In genomic region chr1:68485431-68486022, GRCh38 we compare ENCODE assay signal across 18 cellular contexts. TPM values are rescaled to one million over a fixed set of nuclear protein-coding genes. Genes with fewer than 3 reads are reported as not detected.
"Had no signal": no experiment of that assay in that cellular context is flagged by ENCODE, and none has a peak within 500 bp of the region (broad histone marks: within the 10 kb centered on the region; RNA-seq: fewer than 3 reads in every experiment).

No MANE protein-coding gene starts in this region.

- H3K27me3 ChIP-seq: adrenal gland, sigmoid colon had no signal

- H3K27me3 Mint-ChIP-seq: natural killer cell treated with Interleukin-12 subunit alpha and Interleukin-12 subunit beta and Interleukin-15 and Interleukin-18, amount 100 ng/mL, for 72 hours; stimulated activated naive CD8-positive, alpha-beta T cell treated with anti-CD3 and anti-CD28 coated beads, Interleukin-15, Interleukin-2, amounts not matched to agents 100 ng/mL and 50 ng/mL, for 24 hours; T-helper 17 cell had no signal

- H3K4me3 ChIP-seq: adrenal gland, sigmoid colon had no signal

- H3K27ac ChIP-seq: adrenal gland, sigmoid colon had no signal

- H3K4me3 Mint-ChIP-seq: immature natural killer cell; natural killer cell treated with Interleukin-12 subunit alpha and Interleukin-12 subunit beta and Interleukin-15 and Interleukin-18, amount 100 ng/mL, for 72 hours; stimulated activated naive CD8-positive, alpha-beta T cell treated with anti-CD3 and anti-CD28 coated beads, Interleukin-15, Interleukin-2, amounts not matched to agents 100 ng/mL and 50 ng/mL, for 24 hours; T-helper 17 cell had no signal

- H3K4me1 ChIP-seq: adrenal gland, sigmoid colon had no signal

- H3K9me3 ChIP-seq: adrenal gland had no signal

- FAIRE-seq: TTC549 had no signal

- H3K4me1 Mint-ChIP-seq: T-helper 17 cell had no signal

- H3K36me3 ChIP-seq: adrenal gland, sigmoid colon had no signal

- DNase-seq: activated CD4-positive, alpha-beta T cell treated with anti-CD3 and anti-CD28 coated beads, Interleukin-2, amount 50 U/mL, for 1 hour; activated naive CD4-positive, alpha-beta T cell treated with anti-CD3 and anti-CD28 coated beads, Interleukin-2, amount 50 U/mL, for 16 hours; activated T-cell treated with anti-CD3 and anti-CD28 coated beads, Interleukin-2, amount 50 U/mL, for 1 hour; adrenal gland; caudate nucleus; effector memory CD4-positive, alpha-beta T cell; immature natural killer cell; sigmoid colon; stimulated activated CD4-positive, alpha-beta T cell treated with anti-CD3 and anti-CD28 coated beads, Interleukin-4, amount 100 ng/mL, for 1 hour; T-helper 17 cell had no signal

- ATAC-seq: natural killer cell treated with Interleukin-12 subunit alpha and Interleukin-12 subunit beta and Interleukin-15 and Interleukin-18, amount 100 ng/mL, for 72 hours; T-helper 17 cell had no signal

- H3K9me3 Mint-ChIP-seq: natural killer cell treated with Interleukin-12 subunit alpha and Interleukin-12 subunit beta and Interleukin-15 and Interleukin-18, amount 100 ng/mL, for 72 hours; stimulated activated naive CD8-positive, alpha-beta T cell treated with anti-CD3 and anti-CD28 coated beads, Interleukin-15, Interleukin-2, amounts not matched to agents 100 ng/mL and 50 ng/mL, for 24 hours had no signal

- H3K27ac Mint-ChIP-seq: immature natural killer cell; natural killer cell treated with Interleukin-12 subunit alpha and Interleukin-12 subunit beta and Interleukin-15 and Interleukin-18, amount 100 ng/mL, for 72 hours; stimulated activated naive CD8-positive, alpha-beta T cell treated with anti-CD3 and anti-CD28 coated beads, Interleukin-15, Interleukin-2, amounts not matched to agents 100 ng/mL and 50 ng/mL, for 24 hours; T-helper 17 cell had no signal

RNA-seq across cellular contexts. Expression of gene RPE65, which starts 35.8 kb away (rescaled TPM):
- total RNA-seq: adrenal gland; epithelial cell of proximal tubule; glomerular endothelial cell; lung microvascular endothelial cell; natural killer cell treated with Interleukin-12 subunit alpha and Interleukin-12 subunit beta and Interleukin-15 and Interleukin-18, amount 100 ng/mL, for 72 hours; omental fat pad; sigmoid colon; T-helper 17 cell; ureter had no signal
- polyA plus RNA-seq: adrenal gland, immature natural killer cell had no signal
